Comparison of ENCODE assay signal across 22 cellular contexts in genomic region chr6:51983564-51983963, GRCh38.
"Had no signal": no experiment of that assay in that cellular context is flagged by ENCODE, and none has a peak within 500 bp of the region (broad histone marks: within the 10 kb centered on the region; RNA-seq: fewer than 3 reads in every experiment).

No MANE protein-coding gene starts in this region.

- H3K4me3 ChIP-seq: adrenal gland, cardiac muscle cell, gastroesophageal sphincter, left lung, mucosa of descending colon, suprapubic skin, upper lobe of right lung had no signal

- DNase-seq: activated CD4-positive, alpha-beta T cell treated with anti-CD3 and anti-CD28 coated beads, Interleukin-2, amount 50 U/mL, for 48 hours; activated CD8-positive, alpha-beta memory T cell treated with anti-CD3 and anti-CD28 coated beads, Interleukin-2, amount 10 ng/mL, durations not matched to agents 7 days and 5 days; activated effector memory CD4-positive, alpha-beta T cell treated with Interleukin-2 at 50 U/mL for 16 hours; activated T-cell treated with anti-CD3 and anti-CD28 coated beads, Interleukin-2, amount 50 U/mL, for 1 hour; adrenal gland; kidney; left lung; mammary epithelial cell; mucosa of descending colon; naive thymus-derived CD4-positive, alpha-beta T cell; right cardiac atrium; small intestine; stimulated activated CD4-positive, alpha-beta T cell treated with anti-CD3 and anti-CD28 coated beads, Interleukin-4, amount 100 ng/mL, for 4 hours; T-cell; T1000; upper lobe of right lung had no signal

- ATAC-seq: activated CD8-positive, alpha-beta memory T cell treated with anti-CD3 and anti-CD28 coated beads, Interleukin-2, amount 10 ng/mL, durations not matched to agents 7 days and 5 days; gastroesophageal sphincter; left lung; mucosa of descending colon; naive thymus-derived CD4-positive, alpha-beta T cell; right cardiac atrium; T-cell; upper lobe of right lung had no signal

- H3K27ac Mint-ChIP-seq: activated CD8-positive, alpha-beta memory T cell treated with anti-CD3 and anti-CD28 coated beads, Interleukin-2, amount 10 ng/mL, durations not matched to agents 7 days and 5 days; activated naive CD4-positive, alpha-beta T cell treated with anti-CD3 and anti-CD28 coated beads, Interleukin-2, amount 50 U/mL, for 24 hours; naive thymus-derived CD4-positive, alpha-beta T cell; progenitor cell of endocrine pancreas; stimulated activated naive CD8-positive, alpha-beta T cell treated with anti-CD3 and anti-CD28 coated beads, Interleukin-15, Interleukin-2, amounts not matched to agents 100 ng/mL and 50 ng/mL, for 24 hours; T-cell had no signal

- H3K27me3 ChIP-seq: adrenal gland, cardiac muscle cell, gastroesophageal sphincter, left lung, suprapubic skin, upper lobe of right lung had no signal

- H3K27me3 Mint-ChIP-seq: activated CD8-positive, alpha-beta memory T cell treated with anti-CD3 and anti-CD28 coated beads, Interleukin-2, amount 10 ng/mL, durations not matched to agents 7 days and 5 days; progenitor cell of endocrine pancreas; stimulated activated naive CD8-positive, alpha-beta T cell treated with anti-CD3 and anti-CD28 coated beads, Interleukin-15, Interleukin-2, amounts not matched to agents 100 ng/mL and 50 ng/mL, for 24 hours had no signal

- H3K4me1 Mint-ChIP-seq: activated CD8-positive, alpha-beta memory T cell treated with anti-CD3 and anti-CD28 coated beads, Interleukin-2, amount 10 ng/mL, durations not matched to agents 7 days and 5 days; activated naive CD4-positive, alpha-beta T cell treated with anti-CD3 and anti-CD28 coated beads, Interleukin-2, amount 50 U/mL, for 24 hours; naive thymus-derived CD4-positive, alpha-beta T cell; T-cell had no signal

- H3K9me3 Mint-ChIP-seq: activated naive CD4-positive, alpha-beta T cell treated with anti-CD3 and anti-CD28 coated beads, Interleukin-2, amount 50 U/mL, for 24 hours; stimulated activated naive CD8-positive, alpha-beta T cell treated with anti-CD3 and anti-CD28 coated beads, Interleukin-15, Interleukin-2, amounts not matched to agents 100 ng/mL and 50 ng/mL, for 24 hours; T-cell had no signal

- H3K4me1 ChIP-seq: adrenal gland, gastroesophageal sphincter, left lung, suprapubic skin, upper lobe of right lung had no signal

- H3K36me3 ChIP-seq: adrenal gland, cardiac muscle cell, gastroesophageal sphincter, left lung, suprapubic skin, upper lobe of right lung had no signal

- H3K9me3 ChIP-seq: adrenal gland, gastroesophageal sphincter, left lung, mucosa of descending colon, suprapubic skin, upper lobe of right lung had no signal

- H3K27ac ChIP-seq: adrenal gland, cardiac muscle cell, gastroesophageal sphincter, left lung, suprapubic skin, upper lobe of right lung had no signal

- H3K4me3 Mint-ChIP-seq: activated CD8-positive, alpha-beta memory T cell treated with anti-CD3 and anti-CD28 coated beads, Interleukin-2, amount 10 ng/mL, durations not matched to agents 7 days and 5 days; activated naive CD4-positive, alpha-beta T cell treated with anti-CD3 and anti-CD28 coated beads, Interleukin-2, amount 50 U/mL, for 24 hours; naive thymus-derived CD4-positive, alpha-beta T cell; stimulated activated naive CD8-positive, alpha-beta T cell treated with anti-CD3 and anti-CD28 coated beads, Interleukin-15, Interleukin-2, amounts not matched to agents 100 ng/mL and 50 ng/mL, for 24 hours; T-cell had no signal

- H3K36me3 Mint-ChIP-seq: activated CD8-positive, alpha-beta memory T cell treated with anti-CD3 and anti-CD28 coated beads, Interleukin-2, amount 10 ng/mL, durations not matched to agents 7 days and 5 days; activated naive CD4-positive, alpha-beta T cell treated with anti-CD3 and anti-CD28 coated beads, Interleukin-2, amount 50 U/mL, for 24 hours; naive thymus-derived CD4-positive, alpha-beta T cell; T-cell had no signal
